Comparison of ENCODE assay signal across 15 cellular contexts in the genomic region with DNA sequence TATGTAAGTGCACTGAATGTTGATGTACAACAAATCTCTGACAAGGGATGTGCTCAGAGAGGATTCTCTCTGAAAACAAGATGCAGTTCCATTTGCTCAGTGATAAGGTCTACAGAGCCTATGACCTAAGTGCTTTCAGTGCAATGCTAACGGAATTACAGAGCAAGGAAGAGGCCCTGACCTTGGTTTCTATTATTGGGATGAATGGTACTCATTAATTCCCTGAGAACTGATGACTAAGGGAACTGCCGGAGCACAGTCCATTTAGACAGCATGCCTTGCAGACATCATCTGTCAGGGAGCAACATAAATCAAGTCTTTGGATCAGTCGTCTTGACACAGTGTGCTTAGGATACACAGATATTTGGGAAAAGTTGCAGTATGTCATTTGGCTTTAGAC.
DNase-seq lines count a peak whose midpoint lies in the region; ATAC-seq and TF ChIP-seq lines count a peak whose summit lies in the region.
"Had no signal": no experiment of that assay in that cellular context is flagged by ENCODE, and none has a peak within 500 bp of the region (broad histone marks: within the 10 kb centered on the region; RNA-seq: fewer than 3 reads in every experiment).

No MANE protein-coding gene starts in this region.

- intact Hi-C loops in esophagus muscularis mucosa (cut with DNase I) = no loop called here

- no peak overlapping the region for H3K4me3 ChIP-seq in esophagus muscularis mucosa
- H3K4me3 ChIP-seq: thoracic aorta had no signal

- no peak for TF ChIP-seq CTCF in esophagus muscularis mucosa (IDR thresholded peaks at IDR 0.05)

- DNase-seq in GM03348 (ENCODE audit: low spot score) (peak; percentile 61), RKO (ENCODE audit: low spot score) (peak; percentile 1), fibroblast of the conjunctiva (ENCODE audit: low read depth) (peak; percentile 23), putamen (ENCODE audit: low spot score) (peak; percentile 11), esophagus muscularis mucosa (ENCODE audit: extremely low spot score) (no peak), iPS-NIHi7 (ENCODE audit: extremely low spot score) (no peak)
- DNase-seq: activated CD4-positive, alpha-beta memory T cell treated with anti-CD3 and anti-CD28 coated beads for 36 hours; COR-L47; erythroblast; MV-4-11; T1000 had no signal

- H3K9me3 ChIP-seq in esophagus muscularis mucosa = no peaks in the 10 kb centered on the region
- H3K9me3 ChIP-seq: thoracic aorta had no signal

- WGBS in esophagus muscularis mucosa = 57% methylated on average over 3 of the region's 3 CpGs

- no peak for TF ChIP-seq POLR2A in esophagus muscularis mucosa (IDR thresholded peaks at IDR 0.05; ENCODE audit: low read depth)

- no peaks in the 10 kb centered on the region for H3K27me3 ChIP-seq in esophagus muscularis mucosa

- TF ChIP-seq EP300 in esophagus muscularis mucosa (IDR thresholded peaks at IDR 0.05) = no peak

- no peak overlapping the region for H3K27ac ChIP-seq in esophagus muscularis mucosa (replicated peaks in 1 of 4)
- H3K27ac ChIP-seq: RWPE1, thoracic aorta had no signal

- no peaks in the 10 kb centered on the region for H3K36me3 ChIP-seq in esophagus muscularis mucosa
- H3K36me3 ChIP-seq: thoracic aorta had no signal

- ATAC-seq in HG03520 (IDR thresholded peaks at IDR 0.05; ENCODE audit: unreplicated experiment) (no peak), HG03432 (IDR thresholded peaks at IDR 0.05; ENCODE audit: unreplicated experiment) (no peak)

- no peaks in the 10 kb centered on the region for H3K4me1 ChIP-seq in esophagus muscularis mucosa

Comparison
In these comparisons a context has a peak if more than half of its experiments do, and no peak if none do; other contexts are left out.
1. DNase-seq: peak in GM03348 (single experiment), RKO (single experiment), fibroblast of the conjunctiva (single experiment) and putamen (single experiment); none in esophagus muscularis mucosa (single experiment) and iPS-NIHi7 (single experiment).